In genomic region chr2:105409717-105410116, GRCh38 we compare ENCODE assay signal across 1 cellular context.
TF ChIP-seq lines count a peak whose summit lies in the region.

No MANE protein-coding gene starts in this region.

TF ChIP-seq in IMR-90, 13 proteins besides CTCF, POLR2A, EP300 and RAD21 (continued from another document):
- TF ChIP-seq USF2 (IDR thresholded peaks at IDR 0.05; ENCODE audit: low read depth, low read length), result no peak
- no peak for TF ChIP-seq NFE2L2 (IDR thresholded peaks at IDR 0.05; ENCODE audit: low read depth, low read length)
- no peak for TF ChIP-seq CEBPB (IDR thresholded peaks at IDR 0.05; ENCODE audit: low read depth, low read length)
- 0 out of 2 replicates have a peak, but pooled peaks have one; percentile 51 for TF ChIP-seq BHLHE40 (IDR thresholded peaks at IDR 0.05; ENCODE audit: low read depth, low read length)
- TF ChIP-seq MXI1 (IDR thresholded peaks at IDR 0.05; ENCODE audit: borderline replicate concordance, low read depth, low read length), result peak; percentile 58; the same call in 1 of the 2 replicates
- no peak for TF ChIP-seq RFX5 (IDR thresholded peaks at IDR 0.05; ENCODE audit: low read depth, low read length)
- no peak for TF ChIP-seq SMC3 (IDR thresholded peaks at IDR 0.05; ENCODE audit: low read depth, low read length)
